In the genomic region with DNA sequence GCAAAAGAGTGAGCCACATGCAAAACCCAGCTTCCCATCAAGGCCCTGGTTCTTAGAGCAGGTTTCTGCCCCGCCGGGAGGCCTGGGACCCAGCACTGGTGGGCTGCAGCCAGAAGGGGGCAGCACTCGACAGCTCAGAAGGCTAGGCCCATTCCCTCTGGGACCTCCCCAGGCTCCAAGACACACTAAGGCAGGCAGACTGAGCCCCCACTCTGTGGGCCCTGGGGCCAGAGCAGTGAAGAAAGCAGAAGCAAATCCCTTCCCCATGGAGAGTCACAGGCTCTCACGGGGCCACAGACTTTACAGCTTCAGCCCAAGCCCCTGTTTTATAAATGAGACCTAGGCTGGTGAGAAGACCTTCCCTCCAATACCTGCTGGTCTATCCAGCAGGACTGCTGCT, we compare ENCODE assay signal across 1 cellular context.
TF ChIP-seq lines count a peak whose summit lies in the region.

No MANE protein-coding gene starts in this region.

TF ChIP-seq in K562, 482 proteins besides CTCF, POLR2A, EP300 and RAD21 (continued from another document):
- TF ChIP-seq ZBTB7A (IDR thresholded peaks at IDR 0.05; ENCODE audit: borderline replicate concordance, control insufficient read depth, low read depth, low read length), result peak; percentile 35; the same call in 1 of the 2 replicates
- TF ChIP-seq PHF21A (IDR thresholded peaks at IDR 0.05; ENCODE audit: borderline replicate concordance, low read depth), result no peak
- TF ChIP-seq STAG1 (CRISPR knock-in tag; IDR thresholded peaks at IDR 0.05; ENCODE audit: borderline replicate concordance), result peak; percentile 66; the same call in 1 of the 2 replicates
- TF ChIP-seq MAZ (CRISPR knock-in tag; conservative IDR thresholded peaks at IDR 0.05 in 1 of 2, IDR thresholded peaks at IDR 0.05 in 1 of 2), result peak in 1 of 2 experiments; percentile 56; a peak in 1 of 4 replicates
- peak; percentile 66; the same call in 1 of the 2 replicates for TF ChIP-seq CC2D1A (IDR thresholded peaks at IDR 0.05)
- TF ChIP-seq RFX1 (IDR thresholded peaks at IDR 0.05), result no peak
